Comparison of ENCODE assay signal across 28 cellular contexts in genomic region chr2:221539246-221539645, GRCh38.
"Had no signal": no experiment of that assay in that cellular context is flagged by ENCODE, and none has a peak within 500 bp of the region (broad histone marks: within the 10 kb centered on the region; RNA-seq: fewer than 3 reads in every experiment).

No MANE protein-coding gene starts in this region.

- H3K4me1 Mint-ChIP-seq: stimulated activated effector memory CD8-positive, alpha-beta T cell treated with anti-CD3 and anti-CD28 coated beads, Interleukin-12 subunit alpha, Interleukin-12 subunit beta, amount 100 ng/mL, for 72 hours; stimulated activated naive B cell treated with anti-CD40 and anti-IgM and Interleukin-4, amounts not matched to agents 10 μg/mL and 1 μg/mL and 100 μg/mL, for 72 hours had no signal

- H3K36me3 Mint-ChIP-seq: natural killer cell; stimulated activated effector memory CD8-positive, alpha-beta T cell treated with anti-CD3 and anti-CD28 coated beads, Interleukin-12 subunit alpha, Interleukin-12 subunit beta, amount 100 ng/mL, for 72 hours; stimulated activated naive B cell treated with anti-CD40 and anti-IgM and Interleukin-4, amounts not matched to agents 10 μg/mL and 1 μg/mL and 100 μg/mL, for 72 hours had no signal

- H3K9me3 Mint-ChIP-seq: natural killer cell; nephron; neural crest cell; stimulated activated effector memory CD8-positive, alpha-beta T cell treated with anti-CD3 and anti-CD28 coated beads, Interleukin-12 subunit alpha, Interleukin-12 subunit beta, amount 100 ng/mL, for 72 hours; stimulated activated naive B cell treated with anti-CD40 and anti-IgM and Interleukin-4, amounts not matched to agents 10 μg/mL and 1 μg/mL and 100 μg/mL, for 72 hours; stimulated activated naive CD8-positive, alpha-beta T cell treated with anti-CD3 and anti-CD28 coated beads, Interleukin-15, Interleukin-2, amounts not matched to agents 100 ng/mL and 50 ng/mL, for 24 hours had no signal

- FAIRE-seq: pancreas, small intestine, urothelium cell line had no signal

- H3K4me3 Mint-ChIP-seq: naive thymus-derived CD4-positive, alpha-beta T cell; natural killer cell; nephron; neural crest cell; stimulated activated effector memory CD8-positive, alpha-beta T cell treated with anti-CD3 and anti-CD28 coated beads, Interleukin-12 subunit alpha, Interleukin-12 subunit beta, amount 100 ng/mL, for 72 hours; stimulated activated naive B cell treated with anti-CD40 and anti-IgM and Interleukin-4, amounts not matched to agents 10 μg/mL and 1 μg/mL and 100 μg/mL, for 72 hours; stimulated activated naive CD8-positive, alpha-beta T cell treated with anti-CD3 and anti-CD28 coated beads, Interleukin-15, Interleukin-2, amounts not matched to agents 100 ng/mL and 50 ng/mL, for 24 hours had no signal

- H3K4me3 ChIP-seq: pancreas, prostate gland, right atrium auricular region, right lobe of liver, sigmoid colon, stomach, thoracic aorta, thyroid gland, tibial nerve, upper lobe of left lung, vagina had no signal

- H3K27me3 ChIP-seq: neutrophil, pancreas, right atrium auricular region, right lobe of liver, sigmoid colon, stomach, thyroid gland, tibial nerve, upper lobe of left lung, vagina had no signal

- H3K36me3 ChIP-seq: neutrophil, pancreas, prostate gland, right atrium auricular region, right lobe of liver, sigmoid colon, stomach, thoracic aorta, thyroid gland, tibial nerve, upper lobe of left lung, vagina had no signal

- H3K27me3 Mint-ChIP-seq: stimulated activated naive CD8-positive, alpha-beta T cell treated with anti-CD3 and anti-CD28 coated beads, Interleukin-15, Interleukin-2, amounts not matched to agents 100 ng/mL and 50 ng/mL, for 24 hours had no signal

- H3K27ac Mint-ChIP-seq: natural killer cell; stimulated activated effector memory CD8-positive, alpha-beta T cell treated with anti-CD3 and anti-CD28 coated beads, Interleukin-12 subunit alpha, Interleukin-12 subunit beta, amount 100 ng/mL, for 72 hours; stimulated activated naive B cell treated with anti-CD40 and anti-IgM and Interleukin-4, amounts not matched to agents 10 μg/mL and 1 μg/mL and 100 μg/mL, for 72 hours had no signal

- H3K27ac ChIP-seq: neutrophil, pancreas, prostate gland, right lobe of liver, sigmoid colon, stomach, thoracic aorta, thyroid gland, tibial nerve, upper lobe of left lung, vagina had no signal

- H3K4me1 ChIP-seq: pancreas, prostate gland, right lobe of liver, thyroid gland, tibial nerve, upper lobe of left lung, vagina had no signal

- DNase-seq: naive thymus-derived CD4-positive, alpha-beta T cell; natural killer cell; nucleus accumbens; pancreas; retina; right lobe of liver; sigmoid colon; small intestine; stimulated activated CD4-positive, alpha-beta T cell treated with anti-CD3 and anti-CD28 coated beads, Interleukin-15, amount 100 ng/mL, for 24 hours; stimulated activated CD4-positive, alpha-beta T cell treated with anti-CD3 and anti-CD28 coated beads, Interleukin-2, amount 100 ng/mL, for 24 hours; stimulated activated CD4-positive, alpha-beta T cell treated with anti-CD3 and anti-CD28 coated beads, Interleukin-2, amount 100 ng/mL, for 48 hours; stimulated activated CD4-positive, alpha-beta T cell treated with anti-CD3 and anti-CD28 coated beads, Interleukin-4, amount 100 ng/mL, for 24 hours; stimulated activated naive B cell treated with anti-CD40 and anti-IgM and Interleukin-4, amounts not matched to agents 10 μg/mL and 1 μg/mL and 100 μg/mL, for 72 hours; stimulated activated naive CD4-positive, alpha-beta T cell treated with Interleukin-2 at 50 U/mL for 16 hours; stomach; thyroid gland; upper lobe of left lung had no signal

- ATAC-seq: naive thymus-derived CD4-positive, alpha-beta T cell; natural killer cell; pancreas; right lobe of liver; stimulated activated effector memory CD8-positive, alpha-beta T cell treated with anti-CD3 and anti-CD28 coated beads, Interleukin-12 subunit alpha, Interleukin-12 subunit beta, amount 100 ng/mL, for 72 hours; stimulated activated naive B cell treated with anti-CD40 and anti-IgM and Interleukin-4, amounts not matched to agents 10 μg/mL and 1 μg/mL and 100 μg/mL, for 72 hours had no signal

- H3K9me3 ChIP-seq: neutrophil, pancreas, prostate gland, right atrium auricular region, right lobe of liver, sigmoid colon, stomach, thoracic aorta, thyroid gland, tibial nerve, upper lobe of left lung, vagina had no signal
